ENCODE assay signal across 1 cellular context in genomic region chr6:168086616-168087015, GRCh38.
TF ChIP-seq lines count a peak whose summit lies in the region.

No MANE protein-coding gene starts in this region.

TF ChIP-seq in WTC11, 78 proteins besides CTCF, POLR2A, EP300 and RAD21 (continued from another document):
- no peak for TF ChIP-seq ZNF317 (CRISPR knock-in tag; IDR thresholded peaks at IDR 0.05; ENCODE audit: borderline replicate concordance, low read depth)
- TF ChIP-seq NR2C2 (CRISPR knock-in tag; IDR thresholded peaks at IDR 0.05) = no peak
- TF ChIP-seq ELF4 (CRISPR knock-in tag; IDR thresholded peaks at IDR 0.05; ENCODE audit: low read depth) = no peak
- no peak for TF ChIP-seq ATF6 (CRISPR knock-in tag; IDR thresholded peaks at IDR 0.05)
- no peak for TF ChIP-seq NFYB (CRISPR knock-in tag; conservative IDR thresholded peaks at IDR 0.05; ENCODE audit: low read depth)
- no peak for TF ChIP-seq SP1 (CRISPR knock-in tag; conservative IDR thresholded peaks at IDR 0.05)
- TF ChIP-seq HMGA2 (CRISPR knock-in tag; IDR thresholded peaks at IDR 0.05) = no peak
- no peak for TF ChIP-seq JAZF1 (CRISPR knock-in tag; IDR thresholded peaks at IDR 0.05)
- no peak for TF ChIP-seq FOXP4 (CRISPR knock-in tag; IDR thresholded peaks at IDR 0.05)
TF ChIP-seq in WTC11: peak in this region for 0.
